14 cellular contexts compared by ENCODE assay signal in the genomic region with DNA sequence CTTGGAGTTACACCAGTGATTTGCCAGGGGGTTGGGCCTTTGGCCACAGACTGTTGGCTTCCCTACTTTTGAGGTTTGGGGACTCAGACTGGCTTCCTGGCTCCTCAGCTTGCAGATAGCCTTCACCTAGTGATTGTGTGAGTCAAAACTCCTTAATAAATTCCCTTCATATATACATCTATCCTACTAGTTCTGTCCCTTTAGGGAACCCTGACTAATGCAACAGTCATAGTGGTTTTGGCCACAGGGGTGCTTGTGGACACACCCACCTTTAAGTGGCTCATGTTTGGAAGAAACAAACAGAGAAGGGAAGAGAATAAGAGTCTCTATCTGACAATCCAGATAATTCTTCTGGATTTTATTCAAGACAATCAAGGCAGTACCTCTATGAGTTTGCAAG.
"Had no signal": no experiment of that assay in that cellular context is flagged by ENCODE, and none has a peak within 500 bp of the region (broad histone marks: within the 10 kb centered on the region; RNA-seq: fewer than 3 reads in every experiment).

No MANE protein-coding gene starts in this region.

- DNase-seq: activated CD4-positive, alpha-beta T cell treated with anti-CD3 and anti-CD28 coated beads for 36 hours; activated CD4-positive, alpha-beta T cell treated with anti-CD3 and anti-CD28 coated beads, Interleukin-2, amount 50 U/mL, for 48 hours; body of pancreas; foreskin melanocyte; glutamatergic neuron; hypothalamus; left lung; midbrain; sigmoid colon; spleen; stimulated activated naive B cell treated with anti-CD40 and anti-IgM and Interleukin-4, amounts not matched to agents 10 μg/mL and 1 μg/mL and 100 μg/mL, for 72 hours; SW 1271; T-helper 2 cell had no signal

- H3K27me3 ChIP-seq: body of pancreas, left lung, sigmoid colon, spleen had no signal

- H3K4me3 ChIP-seq: body of pancreas, coronary artery, left lung, sigmoid colon, spleen had no signal

- H3K9me3 ChIP-seq: body of pancreas had no signal

- H3K27ac ChIP-seq: body of pancreas, coronary artery, left lung, sigmoid colon, spleen had no signal

- H3K36me3 ChIP-seq: left lung, sigmoid colon, spleen had no signal

- H3K4me1 ChIP-seq: body of pancreas, left lung, sigmoid colon, spleen had no signal
